Comparison of ENCODE assay signal across 18 cellular contexts in genomic region chr1:244347942-244348341, GRCh38.
DNase-seq lines count a peak whose midpoint lies in the region; ATAC-seq and TF ChIP-seq lines count a peak whose summit lies in the region.
"Had no signal": no experiment of that assay in that cellular context is flagged by ENCODE, and none has a peak within 500 bp of the region (broad histone marks: within the 10 kb centered on the region; RNA-seq: fewer than 3 reads in every experiment).

No MANE protein-coding gene starts in this region.

- H3K4me3 Mint-ChIP-seq in naive thymus-derived CD4-positive, alpha-beta T cell: no peak overlapping the region
- H3K4me3 Mint-ChIP-seq: activated CD4-positive, alpha-beta memory T cell treated with anti-CD3 and anti-CD28 coated beads for 36 hours; dendritic cell treated with granulocyte-macrophage colony-stimulating factor and Interleukin-4, amounts not matched to agents 40 ng/mL and 50 ng/mL, for 4 days; neural crest cell had no signal

- peak; percentile 27 for ATAC-seq in Right ventricle myocardium superior (ENCODE audit: poor library complexity)
- ATAC-seq in HG02938 (IDR thresholded peaks at IDR 0.05; ENCODE audit: unreplicated experiment): no peak
- no peak for ATAC-seq in naive thymus-derived CD4-positive, alpha-beta T cell

- no peak overlapping the region for H3K27ac ChIP-seq in left ventricle myocardium inferior (replicated peaks)
- peak overlapping the region; percentile 61 for H3K27ac ChIP-seq in vagina
- H3K27ac ChIP-seq in naive thymus-derived CD4-positive, alpha-beta T cell (ENCODE audit: low read depth, low read length): no peak overlapping the region
- H3K27ac ChIP-seq: KMS-11 had no signal

- DNase-seq in Right ventricle myocardium superior (no peak), left ventricle myocardium inferior (no peak), NCI-H526 treated with DMSO at 0.1 percent for 48 hours (lab: John Stamatoyannopoulos, UW) (peak; percentile 28), foreskin fibroblast (peak; percentile 60 to 62), vagina (ENCODE audit: extremely low spot score in 2 of 2) (peak; percentile 31 to 40), epidermal melanocyte (ENCODE audit: insufficient read length, low spot score) (no peak)
- no peak for DNase-seq in naive thymus-derived CD4-positive, alpha-beta T cell
- DNase-seq: activated CD4-positive, alpha-beta memory T cell treated with anti-CD3 and anti-CD28 coated beads for 36 hours; DMS 273 treated with DMSO at 0.1 percent for 48 hours; mammary epithelial cell; NCI-H2029 treated with DMSO at 0.1 percent for 48 hours; NK-92 treated with Interleukin-12 subunit alpha and Interleukin-12 subunit beta, amount 100 ng/mL, for 24 hours; SHP77 treated with DMSO at 0.1 percent for 48 hours; stimulated activated naive CD4-positive, alpha-beta T cell had no signal

- H3K9me3 Mint-ChIP-seq in naive thymus-derived CD4-positive, alpha-beta T cell: peaks cover 0 to 13% (median 0%) of the 10 kb centered on the region in 11 donors
- H3K9me3 Mint-ChIP-seq: activated CD4-positive, alpha-beta memory T cell treated with anti-CD3 and anti-CD28 coated beads for 36 hours had no signal

- H3K36me3 Mint-ChIP-seq in naive thymus-derived CD4-positive, alpha-beta T cell: peaks cover 0 to 12% (median 0%) of the 10 kb centered on the region in 5 donors
- H3K36me3 Mint-ChIP-seq: activated CD4-positive, alpha-beta memory T cell treated with anti-CD3 and anti-CD28 coated beads for 36 hours had no signal

- no peak overlapping the region for H3K4me3 ChIP-seq in left ventricle myocardium inferior
- no peak overlapping the region for H3K4me3 ChIP-seq in foreskin fibroblast (ENCODE audit: low read depth in 1 of 2, low read length in 2 of 2)
- no peak overlapping the region for H3K4me3 ChIP-seq in vagina
- H3K4me3 ChIP-seq in naive thymus-derived CD4-positive, alpha-beta T cell (ENCODE audit: low read length): no peak overlapping the region

- H3K27me3 ChIP-seq in left ventricle myocardium inferior (ENCODE audit: low read depth) (peaks cover 3% of the 10 kb centered on the region), vagina (no peaks in the 10 kb centered on the region)
- H3K27me3 ChIP-seq in naive thymus-derived CD4-positive, alpha-beta T cell (ENCODE audit: control insufficient read depth in 2 of 2, insufficient read depth in 2 of 2, low read length in 2 of 2): no peaks in the 10 kb centered on the region

- intact Hi-C loops in Right ventricle myocardium superior (cut with DNase I) (no loop called here), left ventricle myocardium inferior (cut with micrococcal nuclease) (no loop called here), vagina (cut with DNase I) (no loop called here)
- intact Hi-C loops in naive thymus-derived CD4-positive, alpha-beta T cell (cut with micrococcal nuclease): no loop called here

- CTCF ChIA-PET in naive thymus-derived CD4-positive, alpha-beta T cell (lab: Charles Lee): no interaction called here

- no peak overlapping the region for H3K27ac Mint-ChIP-seq in naive thymus-derived CD4-positive, alpha-beta T cell
- H3K27ac Mint-ChIP-seq: activated CD4-positive, alpha-beta memory T cell treated with anti-CD3 and anti-CD28 coated beads for 36 hours; dendritic cell treated with granulocyte-macrophage colony-stimulating factor and Interleukin-4, amounts not matched to agents 40 ng/mL and 50 ng/mL, for 4 days had no signal

- POLR2A ChIA-PET in naive thymus-derived CD4-positive, alpha-beta T cell (lab: Charles Lee): no interaction called here

- TF ChIP-seq POLR2A in vagina (IDR thresholded peaks at IDR 0.05): no peak

- H3K9me3 ChIP-seq in left ventricle myocardium inferior (replicated peaks) (no peaks in the 10 kb centered on the region), vagina (no peaks in the 10 kb centered on the region)
- H3K9me3 ChIP-seq in naive thymus-derived CD4-positive, alpha-beta T cell (ENCODE audit: control insufficient read depth in 2 of 3, low read length in 3 of 3): no peaks in the 10 kb centered on the region

- TF ChIP-seq CTCF in left ventricle myocardium inferior (IDR thresholded peaks at IDR 0.05; ENCODE audit: borderline replicate concordance) (no peak), foreskin fibroblast (IDR thresholded peaks at IDR 0.05; ENCODE audit: low read depth, low read length) (no peak), vagina (IDR thresholded peaks at IDR 0.05) (no peak)

- peaks cover 0 to 30% (median 0%) of the 10 kb centered on the region in 7 donors for H3K4me1 Mint-ChIP-seq in naive thymus-derived CD4-positive, alpha-beta T cell

- no peaks in the 10 kb centered on the region for H3K4me1 ChIP-seq in left ventricle myocardium inferior
- H3K4me1 ChIP-seq in vagina: peaks cover 27% of the 10 kb centered on the region
- no peaks in the 10 kb centered on the region for H3K4me1 ChIP-seq in naive thymus-derived CD4-positive, alpha-beta T cell (ENCODE audit: control insufficient read depth in 2 of 2, insufficient read depth in 2 of 2, low read length in 2 of 2)

- H3K27me3 Mint-ChIP-seq in naive thymus-derived CD4-positive, alpha-beta T cell: peaks cover 0 to 14% (median 5%) of the 10 kb centered on the region in 5 donors
- H3K27me3 Mint-ChIP-seq: dendritic cell treated with granulocyte-macrophage colony-stimulating factor and Interleukin-4, amounts not matched to agents 40 ng/mL and 50 ng/mL, for 4 days had no signal

- H3K36me3 ChIP-seq in left ventricle myocardium inferior: no peaks in the 10 kb centered on the region
- no peaks in the 10 kb centered on the region for H3K36me3 ChIP-seq in vagina
- no peaks in the 10 kb centered on the region for H3K36me3 ChIP-seq in naive thymus-derived CD4-positive, alpha-beta T cell (ENCODE audit: control insufficient read depth in 2 of 3, insufficient read depth in 3 of 3, low read length in 3 of 3)

Comparison
In these comparisons a context has a peak if more than half of its experiments do, and no peak if none do; other contexts are left out.
1. DNase-seq: peak in NCI-H526 treated with DMSO at 0.1 percent for 48 hours (single experiment), foreskin fibroblast (2 of 2) and vagina (2 of 2); none in Right ventricle myocardium superior (single experiment), left ventricle myocardium inferior (single experiment), epidermal melanocyte (single experiment) and naive thymus-derived CD4-positive, alpha-beta T cell (0 of 9).